ENCODE assay signal across 13 cellular contexts in genomic region chr22:39947488-39948216, GRCh38. TPM values are rescaled to one million over a fixed set of nuclear protein-coding genes. Genes with fewer than 3 reads are reported as not detected.
DNase-seq lines count a peak whose midpoint lies in the region; ATAC-seq, FAIRE-seq and TF ChIP-seq lines count a peak whose summit lies in the region.
"Had no signal": no experiment of that assay in that cellular context is flagged by ENCODE, and none has a peak within 500 bp of the region (broad histone marks: within the 10 kb centered on the region; RNA-seq: fewer than 3 reads in every experiment).

No MANE protein-coding gene starts in this region.

- no peak for FAIRE-seq in H1 (lab: Jason Lieb, UNC)

- intact Hi-C loops in natural killer cell (cut with micrococcal nuclease): no loop called here

- H3K14ac ChIP-seq in H1 (ENCODE audit: insufficient read length): no peak overlapping the region

- H3K9ac ChIP-seq in H1 (replicated peaks in 1 of 4; ENCODE audit: extremely low read depth in 1 of 4, low read depth in 3 of 4, low read length in 3 of 4): no peak overlapping the region
- H3K9ac ChIP-seq: KMS-11 had no signal

- H3K27me3 ChIP-seq in H1 (replicated peaks in 1 of 4; ENCODE audit: control insufficient read depth in 3 of 4, extremely low read depth in 1 of 4, insufficient read depth in 3 of 4, low read length in 3 of 4): no peaks in the 10 kb centered on the region; a peak in 1 of 7 replicates
- no peaks in the 10 kb centered on the region for H3K27me3 ChIP-seq in upper lobe of left lung
- no peaks in the 10 kb centered on the region for H3K27me3 ChIP-seq in brain microvascular endothelial cell (replicated peaks)
- H3K27me3 ChIP-seq: stomach had no signal

- H2BK15ac ChIP-seq in H1 (ENCODE audit: low read length): 0 out of 2 replicates have a peak overlapping the region, but pooled peaks have one; percentile 50

- peaks cover 11% of the 10 kb centered on the region for H3K36me3 Mint-ChIP-seq in natural killer cell treated with Interleukin-12 subunit alpha and Interleukin-12 subunit beta and Interleukin-15 and Interleukin-18, amount 100 ng/mL, for 72 hours
- H3K36me3 Mint-ChIP-seq in natural killer cell: peaks cover 8% of the 10 kb centered on the region

- H3K4me3 Mint-ChIP-seq in natural killer cell treated with Interleukin-12 subunit alpha and Interleukin-12 subunit beta and Interleukin-15 and Interleukin-18, amount 100 ng/mL, for 72 hours: no peak overlapping the region
- H3K4me3 Mint-ChIP-seq in natural killer cell: no peak overlapping the region

- peak overlapping the region; percentile 48 to 51 for H3K27ac Mint-ChIP-seq in natural killer cell treated with Interleukin-12 subunit alpha and Interleukin-12 subunit beta and Interleukin-15 and Interleukin-18, amount 100 ng/mL, for 72 hours
- no peak overlapping the region for H3K27ac Mint-ChIP-seq in natural killer cell

- H3K79me2 ChIP-seq in H1 (ENCODE audit: control insufficient read depth in 1 of 2, insufficient read depth in 2 of 2, low read length in 2 of 2): no peaks in the 10 kb centered on the region

- H3K36me3 ChIP-seq in H1 (ENCODE audit: control insufficient read depth in 2 of 4, insufficient read depth in 4 of 4, low read length in 3 of 4): no peaks in the 10 kb centered on the region
- H3K36me3 ChIP-seq in upper lobe of left lung: no peaks in the 10 kb centered on the region
- no peaks in the 10 kb centered on the region for H3K36me3 ChIP-seq in brain microvascular endothelial cell (replicated peaks)
- H3K36me3 ChIP-seq: stomach had no signal

- POLR2A ChIA-PET in H1 (lab: Charles Lee; ENCODE audit: partially characterized antibody): no interaction called here

- TF ChIP-seq CTCF in natural killer cell (IDR thresholded peaks at IDR 0.05): no peak
- TF ChIP-seq CTCF in H1 (IDR thresholded peaks at IDR 0.05; ENCODE audit: control extremely low read depth in 1 of 3, insufficient read depth in 1 of 3, low read depth in 1 of 3, low read length in 3 of 3): no peak
- no peak for TF ChIP-seq CTCF in upper lobe of left lung (IDR thresholded peaks at IDR 0.05)
- TF ChIP-seq CTCF in brain microvascular endothelial cell (IDR thresholded peaks at IDR 0.05; ENCODE audit: low read depth, low read length, missing control alignments): no peak

- H2BK5ac ChIP-seq in H1 (ENCODE audit: low read depth, low read length): 0 out of 2 replicates have a peak overlapping the region, but pooled peaks have one; percentile 3

- no peak overlapping the region for H2BK20ac ChIP-seq in H1 (ENCODE audit: low read length)

- no peak overlapping the region for H3K18ac ChIP-seq in H1 (ENCODE audit: extremely low read depth, low read length)

- peaks cover 37 to 73% of the 10 kb centered on the region in 2 donors for H3K4me1 Mint-ChIP-seq in natural killer cell treated with Interleukin-12 subunit alpha and Interleukin-12 subunit beta and Interleukin-15 and Interleukin-18, amount 100 ng/mL, for 72 hours (ENCODE audit: low read depth in 2 of 2)
- peaks cover 78 to 80% of the 10 kb centered on the region in 2 donors for H3K4me1 Mint-ChIP-seq in natural killer cell

- in situ Hi-C loops in brain microvascular endothelial cell (cut with HindIII; ENCODE audit: low pct_ligation_motif_present, low sequenced_read_pairs): no loop called here

- H2BK12ac ChIP-seq in H1 (ENCODE audit: low read depth, low read length): no peak overlapping the region; the same call in 1 of the 2 replicates

- CTCF ChIA-PET in H1 (lab: Charles Lee; ENCODE audit: partially characterized antibody): interaction anchor here (1.2 to 7.0 kb wide), 5 partner anchors 9 to 92 kb away, joined by 5 to 66 read pairs (median 16); partner anchors contain the start of gene TMA7B

- H4K91ac ChIP-seq in H1 (replicated peaks; ENCODE audit: insufficient read length, low read length): no peak overlapping the region

- ATAC-seq in natural killer cell treated with Interleukin-12 subunit alpha and Interleukin-12 subunit beta and Interleukin-15 and Interleukin-18, amount 100 ng/mL, for 72 hours: no peak
- ATAC-seq in natural killer cell (no peak), upper lobe of left lung (ENCODE audit: low FRiP score in 2 of 2) (peak; percentile 46 to 92)

- no peak for TF ChIP-seq EP300 in H1 (IDR thresholded peaks at IDR 0.05; ENCODE audit: borderline replicate concordance in 1 of 2, low read depth in 2 of 2, low read length in 2 of 2)
- peak in 1 of 4 donors; percentile 55 for TF ChIP-seq EP300 in upper lobe of left lung (IDR thresholded peaks at IDR 0.05)

- H3K4me1 ChIP-seq in H1 (replicated peaks in 1 of 4; ENCODE audit: control insufficient read depth in 3 of 4, insufficient read depth in 4 of 4, low read length in 3 of 4) (peaks cover 8 to 22% (median 11%) of the 10 kb centered on the region in 4 experiments; a peak in 5 of 7 replicates), upper lobe of left lung (peaks cover 8 to 19% (median 15%) of the 10 kb centered on the region in 4 donors)

- no peak overlapping the region for H2AFZ ChIP-seq in H1 (ENCODE audit: low read length)

- H4K5ac ChIP-seq in H1 (ENCODE audit: insufficient read length, low read depth, low read length): no peak overlapping the region

- H3K56ac ChIP-seq in H1 (replicated peaks; ENCODE audit: insufficient read length, low read depth, low read length): no peak overlapping the region

- H3K4me3 ChIP-seq in H1 (ENCODE audit: extremely low read depth in 1 of 4, insufficient read depth in 2 of 4, low read depth in 3 of 4, low read length in 4 of 4) (no peak overlapping the region), upper lobe of left lung (peak overlapping the region in 2 of 4 donors; percentile 2), brain microvascular endothelial cell (ENCODE audit: low read depth, low read length) (no peak overlapping the region)
- H3K4me3 ChIP-seq: stomach had no signal

- WGBS in H1 (ENCODE audit: extremely low coverage in 1 of 2, insufficient coverage in 1 of 2, insufficient read length in 1 of 2, insufficient replicate concordance in 2 of 2, low coverage in 1 of 2, low lambda C conversion rate in 2 of 2, missing lambda C conversion rate in 1 of 2), 2 experiments: 93% methylated on average over 5 of the region's 5 CpGs; no CpG with 5 or more reads in 1 of the 2 experiments
- 64 to 85% methylated on average over 5 of the region's 5 CpGs for WGBS in upper lobe of left lung, 2 donors

- no peaks in the 10 kb centered on the region for H4K20me1 ChIP-seq in H1 (replicated peaks in 1 of 2; ENCODE audit: control insufficient read depth in 1 of 2, insufficient read depth in 2 of 2, low read length in 2 of 2)

- no peak overlapping the region; the same call in 1 of the 2 replicates for H4K8ac ChIP-seq in H1 (ENCODE audit: extremely low read depth, insufficient read depth, low read length)

- no peaks in the 10 kb centered on the region for H3K27me3 Mint-ChIP-seq in natural killer cell treated with Interleukin-12 subunit alpha and Interleukin-12 subunit beta and Interleukin-15 and Interleukin-18, amount 100 ng/mL, for 72 hours
- no peaks in the 10 kb centered on the region for H3K27me3 Mint-ChIP-seq in natural killer cell (ENCODE audit: low read depth in 2 of 2)

- H3K27ac ChIP-seq in H1 (ENCODE audit: low read depth, low read length) (no peak overlapping the region), upper lobe of left lung (no peak overlapping the region), brain microvascular endothelial cell (no peak overlapping the region)
- H3K27ac ChIP-seq: KMS-11, VCaP had no signal

- no peak for TF ChIP-seq RAD21 in H1 (IDR thresholded peaks at IDR 0.05 in 1 of 2, conservative IDR thresholded peaks at IDR 0.05 in 1 of 2; ENCODE audit: low read depth in 2 of 2, low read length in 2 of 2)

- DNase-seq in natural killer cell treated with Interleukin-12 subunit alpha and Interleukin-12 subunit beta and Interleukin-15 and Interleukin-18, amount 100 ng/mL, for 72 hours (ENCODE audit: low spot score): no peak
- DNase-seq in natural killer cell: no peak
- peak; percentile 79 for DNase-seq in NCI-H510A (lab: John Stamatoyannopoulos, UW)
- no peak for DNase-seq in H1 (ENCODE audit: low read depth in 1 of 2, low spot score in 2 of 2)
- DNase-seq in upper lobe of left lung: peak in 1 of 2 donors; percentile 85
- DNase-seq in brain microvascular endothelial cell: no peak
- no peak for DNase-seq in medulla oblongata (ENCODE audit: extremely low spot score)
- no peak for DNase-seq in anterior cingulate cortex (lab: John Stamatoyannopoulos, UW)
- DNase-seq: SIG-M5; stimulated activated CD4-positive, alpha-beta T cell treated with anti-CD3 and anti-CD28 coated beads, Interleukin-2, amount 100 ng/mL, for 48 hours; stomach had no signal

- TF ChIP-seq POLR2A in H1 (IDR thresholded peaks at IDR 0.05; ENCODE audit: control extremely low read depth in 1 of 2, low read depth in 2 of 2, low read length in 2 of 2) (no peak), upper lobe of left lung (IDR thresholded peaks at IDR 0.05) (no peak)

- no peak overlapping the region for H3K4ac ChIP-seq in H1 (replicated peaks; ENCODE audit: insufficient read length, low read depth, low read length)

- H3K9me3 ChIP-seq in H1 (ENCODE audit: insufficient read depth in 2 of 2, low read depth in 1 of 2, low read length in 1 of 2) (no peaks in the 10 kb centered on the region), upper lobe of left lung (no peaks in the 10 kb centered on the region)
- H3K9me3 ChIP-seq: stomach had no signal

- no peak overlapping the region for H2BK120ac ChIP-seq in H1 (replicated peaks; ENCODE audit: low read depth, low read length)

- no peaks in the 10 kb centered on the region for H3K9me3 Mint-ChIP-seq in natural killer cell treated with Interleukin-12 subunit alpha and Interleukin-12 subunit beta and Interleukin-15 and Interleukin-18, amount 100 ng/mL, for 72 hours
- no peaks in the 10 kb centered on the region for H3K9me3 Mint-ChIP-seq in natural killer cell

- no peaks in the 10 kb centered on the region for H3K23me2 ChIP-seq in H1 (ENCODE audit: low read depth, low read length)

- no peak overlapping the region for H3K23ac ChIP-seq in H1 (ENCODE audit: insufficient read length)

- H3K4me2 ChIP-seq in H1 (ENCODE audit: insufficient read depth in 1 of 2, low read depth in 2 of 2, low read length in 2 of 2): no peak overlapping the region
- H3K4me2 ChIP-seq: KMS-11 had no signal

- H2AK5ac ChIP-seq in H1 (ENCODE audit: low read depth, low read length): no peak overlapping the region

- no peaks in the 10 kb centered on the region for H3K79me1 ChIP-seq in H1 (ENCODE audit: low read depth, low read length)

RNA-seq across cellular contexts. Expression of gene TMA7B, which starts 12.5 kb away (rescaled TPM):
- total RNA-seq in natural killer cell treated with Interleukin-12 subunit alpha and Interleukin-12 subunit beta and Interleukin-15 and Interleukin-18, amount 100 ng/mL, for 72 hours: 1 to 10 TPM in 1 of 2 donors, under 1 TPM in 1; 0.86 to 2.8 TPM
- total RNA-seq in natural killer cell (1 to 10 TPM; 2.6 to 8.7 (median 6.7) TPM), upper lobe of left lung (1 to 10 TPM in 2 of 6 donors, under 1 TPM in 3, not detected in 1; 0.24 to 2.3 (median 0.76) TPM)
- not detected in 2 replicates for total RNA-seq in H1 (2021; fragmentation: NEBNext Ultra II Directional; extraction: Animal tissue kit (Norgen Biotek cat#: 25700))
- polyA plus RNA-seq in H1 (2011; rRNA removed): not detected in 2 replicates
- polyA plus RNA-seq in H1 (2011; cell fraction: cytosol; rRNA removed): not detected
- not detected for polyA plus RNA-seq in H1 (2011; cell fraction: nucleus; rRNA removed)
- polyA plus RNA-seq in H1 (2012, experiment 1 of 2): not detected in 4 replicates
- polyA plus RNA-seq in H1 (2012, experiment 2 of 2): not detected
- not detected for polyA plus RNA-seq in H1 (2013, experiment 1 of 2)
- not detected for polyA plus RNA-seq in H1 (2013, experiment 2 of 2)
- not detected in 2 replicates for polyA minus RNA-seq in H1 (2011; rRNA and poly(A)+ RNA removed)
- polyA minus RNA-seq in H1 (2011; cell fraction: cytosol; rRNA and poly(A)+ RNA removed): not detected
- not detected for polyA minus RNA-seq in H1 (2011; cell fraction: nucleus; rRNA and poly(A)+ RNA removed)
- polyA plus RNA-seq: stomach had no signal

RNA-seq across cellular contexts. Expression of gene GRAP2, which starts 46.8 kb away (rescaled TPM):
- total RNA-seq in natural killer cell treated with Interleukin-12 subunit alpha and Interleukin-12 subunit beta and Interleukin-15 and Interleukin-18, amount 100 ng/mL, for 72 hours: 10 to 100 TPM; 13.2 to 36.4 TPM
- total RNA-seq in natural killer cell (10 to 100 TPM; 65.1 to 97.3 (median 92.2) TPM), upper lobe of left lung (10 to 100 TPM in 1 of 6 donors, 1 to 10 TPM in 5; 3.2 to 22.0 (median 7.2) TPM)
- not detected in 2 replicates for total RNA-seq in H1 (2021; fragmentation: NEBNext Ultra II Directional; extraction: Animal tissue kit (Norgen Biotek cat#: 25700))
- polyA plus RNA-seq in H1 (2011; rRNA removed): 0.08 and 0.19 TPM in 2 replicates
- 0.04 TPM for polyA plus RNA-seq in H1 (2011; cell fraction: cytosol; rRNA removed)
- polyA plus RNA-seq in H1 (2011; cell fraction: nucleus; rRNA removed): not detected
- polyA plus RNA-seq in H1 (2012, experiment 1 of 2): 0.09 to 0.25 TPM in 2 of 4 replicates, not detected in the others
- 0.09 TPM for polyA plus RNA-seq in H1 (2012, experiment 2 of 2)
- 0.22 TPM for polyA plus RNA-seq in H1 (2013, experiment 1 of 2)
- 0.11 TPM for polyA plus RNA-seq in H1 (2013, experiment 2 of 2)
- polyA minus RNA-seq in H1 (2011; rRNA and poly(A)+ RNA removed): 0.09 TPM in 1 of 2 replicates, not detected in the other
- not detected for polyA minus RNA-seq in H1 (2011; cell fraction: cytosol; rRNA and poly(A)+ RNA removed)
- polyA minus RNA-seq in H1 (2011; cell fraction: nucleus; rRNA and poly(A)+ RNA removed): 0.10 TPM

RNA-seq across cellular contexts. Expression of gene FAM83F, which starts 47.1 kb away (rescaled TPM):
- under 1 TPM in 1 of 2 donors, not detected in 1; 0.39 TPM for total RNA-seq in natural killer cell treated with Interleukin-12 subunit alpha and Interleukin-12 subunit beta and Interleukin-15 and Interleukin-18, amount 100 ng/mL, for 72 hours
- total RNA-seq in natural killer cell (1 to 10 TPM in 2 of 3 donors, not detected in 1; 1.0 to 7.5 TPM), upper lobe of left lung (1 to 10 TPM in 2 of 6 donors, under 1 TPM in 4; 0.23 to 2.8 (median 0.67) TPM)
- total RNA-seq in H1 (2021; fragmentation: NEBNext Ultra II Directional; extraction: Animal tissue kit (Norgen Biotek cat#: 25700)): 18.9 and 20.9 TPM in 2 replicates
- polyA plus RNA-seq in H1 (2011; rRNA removed): 8.6 and 10.8 TPM in 2 replicates
- polyA plus RNA-seq in H1 (2011; cell fraction: cytosol; rRNA removed): 9.9 TPM
- 13.0 TPM for polyA plus RNA-seq in H1 (2011; cell fraction: nucleus; rRNA removed)
- polyA plus RNA-seq in H1 (2012, experiment 1 of 2): 7.5 to 9.3 TPM (median 8.6 TPM) in 4 replicates
- polyA plus RNA-seq in H1 (2012, experiment 2 of 2): 6.2 TPM
- polyA plus RNA-seq in H1 (2013, experiment 1 of 2): 5.4 TPM
- 5.4 TPM for polyA plus RNA-seq in H1 (2013, experiment 2 of 2)
- polyA minus RNA-seq in H1 (2011; rRNA and poly(A)+ RNA removed): 21.7 and 25.4 TPM in 2 replicates
- 9.5 TPM for polyA minus RNA-seq in H1 (2011; cell fraction: cytosol; rRNA and poly(A)+ RNA removed)
- polyA minus RNA-seq in H1 (2011; cell fraction: nucleus; rRNA and poly(A)+ RNA removed): 10.1 TPM

RNA-seq across cellular contexts. Expression of gene ENTHD1, which starts 54.1 kb away (rescaled TPM):
- total RNA-seq in natural killer cell treated with Interleukin-12 subunit alpha and Interleukin-12 subunit beta and Interleukin-15 and Interleukin-18, amount 100 ng/mL, for 72 hours: not detected
- total RNA-seq in natural killer cell: not detected
- total RNA-seq in H1 (2021; fragmentation: NEBNext Ultra II Directional; extraction: Animal tissue kit (Norgen Biotek cat#: 25700)): not detected in 2 replicates
- not detected in 2 replicates for polyA plus RNA-seq in H1 (2011; rRNA removed)
- not detected for polyA plus RNA-seq in H1 (2011; cell fraction: cytosol; rRNA removed)
- not detected for polyA plus RNA-seq in H1 (2011; cell fraction: nucleus; rRNA removed)
- polyA plus RNA-seq in H1 (2012, experiment 1 of 2): not detected in 4 replicates
- not detected for polyA plus RNA-seq in H1 (2012, experiment 2 of 2)
- polyA plus RNA-seq in H1 (2013, experiment 1 of 2): not detected
- not detected for polyA plus RNA-seq in H1 (2013, experiment 2 of 2)
- not detected in 2 replicates for polyA minus RNA-seq in H1 (2011; rRNA and poly(A)+ RNA removed)
- not detected for polyA minus RNA-seq in H1 (2011; cell fraction: cytosol; rRNA and poly(A)+ RNA removed)
- polyA minus RNA-seq in H1 (2011; cell fraction: nucleus; rRNA and poly(A)+ RNA removed): not detected
- total RNA-seq in upper lobe of left lung: under 1 TPM in 1 of 6 donors, not detected in 5; 0.09 TPM
- total RNA-seq: stomach had no signal
- polyA plus RNA-seq: stomach had no signal

Comparison
In these comparisons a context has a peak if more than half of its experiments do, and no peak if none do; other contexts are left out.
1. H3K27ac Mint-ChIP-seq: peak in natural killer cell treated with Interleukin-12 subunit alpha and Interleukin-12 subunit beta and Interleukin-15 and Interleukin-18, amount 100 ng/mL, for 72 hours (2 of 2); none in natural killer cell (0 of 2).
2. ATAC-seq: peak in upper lobe of left lung (2 of 2); none in natural killer cell treated with Interleukin-12 subunit alpha and Interleukin-12 subunit beta and Interleukin-15 and Interleukin-18, amount 100 ng/mL, for 72 hours (0 of 2) and natural killer cell (0 of 3).